14 cellular contexts compared by ENCODE assay signal in genomic region chr9:109418827-109419226, GRCh38.
DNase-seq lines count a peak whose midpoint lies in the region; ATAC-seq and TF ChIP-seq lines count a peak whose summit lies in the region.
"Had no signal": no experiment of that assay in that cellular context is flagged by ENCODE, and none has a peak within 500 bp of the region (broad histone marks: within the 10 kb centered on the region; RNA-seq: fewer than 3 reads in every experiment).

No MANE protein-coding gene starts in this region.

- H3K4me1 ChIP-seq in CD8-positive, alpha-beta memory T cell (ENCODE audit: insufficient read depth, low read length), result no peaks in the 10 kb centered on the region

- no peaks in the 10 kb centered on the region for H3K9me3 Mint-ChIP-seq in activated naive CD8-positive, alpha-beta T cell treated with anti-CD3 and anti-CD28 coated beads, Interleukin-2, amount 50 U/mL, for 24 hours
- no peaks in the 10 kb centered on the region for H3K9me3 Mint-ChIP-seq in type B pancreatic cell
- H3K9me3 Mint-ChIP-seq in CD8-positive, alpha-beta memory T cell, result no peaks in the 10 kb centered on the region
- no peaks in the 10 kb centered on the region for H3K9me3 Mint-ChIP-seq in activated T-cell treated with anti-CD3 and anti-CD28 coated beads, Interleukin-2, amount 50 U/mL, for 24 hours
- H3K9me3 Mint-ChIP-seq: CD4-positive, alpha-beta memory T cell had no signal

- H3K4me3 Mint-ChIP-seq in activated naive CD8-positive, alpha-beta T cell treated with anti-CD3 and anti-CD28 coated beads, Interleukin-2, amount 50 U/mL, for 24 hours, result no peak overlapping the region
- H3K4me3 Mint-ChIP-seq in type B pancreatic cell, result no peak overlapping the region
- no peak overlapping the region for H3K4me3 Mint-ChIP-seq in CD8-positive, alpha-beta memory T cell
- H3K4me3 Mint-ChIP-seq in activated T-cell treated with anti-CD3 and anti-CD28 coated beads, Interleukin-2, amount 50 U/mL, for 24 hours, result no peak overlapping the region
- H3K4me3 Mint-ChIP-seq: CD4-positive, alpha-beta memory T cell had no signal

- H3K4me1 Mint-ChIP-seq in activated naive CD8-positive, alpha-beta T cell treated with anti-CD3 and anti-CD28 coated beads, Interleukin-2, amount 50 U/mL, for 24 hours, result peaks cover 42% of the 10 kb centered on the region
- peaks cover 30% of the 10 kb centered on the region for H3K4me1 Mint-ChIP-seq in type B pancreatic cell (ENCODE audit: unreplicated experiment)
- H3K4me1 Mint-ChIP-seq in CD8-positive, alpha-beta memory T cell, result no peaks in the 10 kb centered on the region
- H3K4me1 Mint-ChIP-seq in activated T-cell treated with anti-CD3 and anti-CD28 coated beads, Interleukin-2, amount 50 U/mL, for 24 hours (ENCODE audit: low read depth), result peaks cover 26% of the 10 kb centered on the region
- H3K4me1 Mint-ChIP-seq: CD4-positive, alpha-beta memory T cell had no signal

- H3K9me3 ChIP-seq in CD8-positive, alpha-beta memory T cell (ENCODE audit: low read length), result no peaks in the 10 kb centered on the region
- H3K9me3 ChIP-seq: thoracic aorta had no signal

- TF ChIP-seq CTCF in GM06990 (IDR thresholded peaks at IDR 0.05; ENCODE audit: insufficient read depth, low read length, poor library complexity, severe bottlenecking), result no peak
- no peak for TF ChIP-seq CTCF in type B pancreatic cell (conservative IDR thresholded peaks at IDR 0.05)

- no peaks in the 10 kb centered on the region for H3K36me3 Mint-ChIP-seq in activated naive CD8-positive, alpha-beta T cell treated with anti-CD3 and anti-CD28 coated beads, Interleukin-2, amount 50 U/mL, for 24 hours (ENCODE audit: low read depth)
- H3K36me3 Mint-ChIP-seq in type B pancreatic cell, result no peaks in the 10 kb centered on the region
- no peaks in the 10 kb centered on the region for H3K36me3 Mint-ChIP-seq in CD8-positive, alpha-beta memory T cell
- H3K36me3 Mint-ChIP-seq in activated T-cell treated with anti-CD3 and anti-CD28 coated beads, Interleukin-2, amount 50 U/mL, for 24 hours (ENCODE audit: low read depth), result no peaks in the 10 kb centered on the region
- H3K36me3 Mint-ChIP-seq: CD4-positive, alpha-beta memory T cell had no signal

- H3K36me3 ChIP-seq in GM06990 (ENCODE audit: control insufficient read depth, insufficient read depth, low read length), result no peaks in the 10 kb centered on the region
- H3K36me3 ChIP-seq in CD8-positive, alpha-beta memory T cell (ENCODE audit: insufficient read depth, low read length), result no peaks in the 10 kb centered on the region

- DNase-seq in GM06990 (ENCODE audit: extremely low read depth, insufficient read length) (peak; percentile 75), NCI-H524 treated with DMSO at 0.1 percent for 48 hours (lab: John Stamatoyannopoulos, UW) (no peak), type B pancreatic cell (ENCODE audit: extremely low spot score, unreplicated experiment) (no peak)
- peak; percentile 27 for DNase-seq in activated naive CD8-positive, alpha-beta T cell treated with anti-CD3 and anti-CD28 coated beads, Interleukin-2, amount 50 U/mL, for 24 hours
- no peak for DNase-seq in CD8-positive, alpha-beta memory T cell
- no peak for DNase-seq in activated T-cell treated with anti-CD3 and anti-CD28 coated beads, Interleukin-2, amount 50 U/mL, for 24 hours
- DNase-seq: CD4-positive, alpha-beta memory T cell; left colon; NCI-H226; stimulated activated CD4-positive, alpha-beta T cell treated with anti-CD3 and anti-CD28 coated beads, Interleukin-4, amount 100 ng/mL, for 1 hour had no signal

- CTCF ChIA-PET in CD8-positive, alpha-beta memory T cell (lab: Charles Lee), result no interaction called here

- H3K27ac ChIP-seq in CD8-positive, alpha-beta memory T cell (ENCODE audit: low read depth, low read length), result no peak overlapping the region
- H3K27ac ChIP-seq: thoracic aorta had no signal

- peaks cover 14% of the 10 kb centered on the region for H3K27me3 Mint-ChIP-seq in activated naive CD8-positive, alpha-beta T cell treated with anti-CD3 and anti-CD28 coated beads, Interleukin-2, amount 50 U/mL, for 24 hours
- H3K27me3 Mint-ChIP-seq in type B pancreatic cell, result no peaks in the 10 kb centered on the region
- peaks cover 4 to 7% of the 10 kb centered on the region in 2 donors for H3K27me3 Mint-ChIP-seq in CD8-positive, alpha-beta memory T cell
- H3K27me3 Mint-ChIP-seq in activated T-cell treated with anti-CD3 and anti-CD28 coated beads, Interleukin-2, amount 50 U/mL, for 24 hours, result peaks cover 39% of the 10 kb centered on the region

- H3K27me3 ChIP-seq in GM06990 (replicated peaks; ENCODE audit: control insufficient read depth, insufficient read depth, low read length), result no peaks in the 10 kb centered on the region
- no peaks in the 10 kb centered on the region for H3K27me3 ChIP-seq in CD8-positive, alpha-beta memory T cell (ENCODE audit: insufficient read depth, low read length, poor library complexity, severe bottlenecking)

- ATAC-seq in GM19372 (IDR thresholded peaks at IDR 0.05; ENCODE audit: low read depth, unreplicated experiment) (peak; percentile 30), HG03442 (IDR thresholded peaks at IDR 0.05; ENCODE audit: unreplicated experiment) (peak; percentile 32)
- peak; percentile 34 for ATAC-seq in activated naive CD8-positive, alpha-beta T cell treated with anti-CD3 and anti-CD28 coated beads, Interleukin-2, amount 50 U/mL, for 24 hours
- ATAC-seq: HepG2, left colon had no signal

- no peak overlapping the region for H3K4me3 ChIP-seq in GM06990 (replicated peaks; ENCODE audit: low read depth, low read length)
- H3K4me3 ChIP-seq in CD8-positive, alpha-beta memory T cell (ENCODE audit: low read length), result no peak overlapping the region
- H3K4me3 ChIP-seq: thoracic aorta had no signal

- H3K27ac Mint-ChIP-seq in activated naive CD8-positive, alpha-beta T cell treated with anti-CD3 and anti-CD28 coated beads, Interleukin-2, amount 50 U/mL, for 24 hours, result peak overlapping the region; percentile 58
- no peak overlapping the region for H3K27ac Mint-ChIP-seq in type B pancreatic cell
- no peak overlapping the region for H3K27ac Mint-ChIP-seq in CD8-positive, alpha-beta memory T cell
- H3K27ac Mint-ChIP-seq in activated T-cell treated with anti-CD3 and anti-CD28 coated beads, Interleukin-2, amount 50 U/mL, for 24 hours, result no peak overlapping the region
- H3K27ac Mint-ChIP-seq: CD4-positive, alpha-beta memory T cell had no signal

- POLR2A ChIA-PET in CD8-positive, alpha-beta memory T cell (lab: Charles Lee), result no interaction called here

Comparison
In these comparisons a context has a peak if more than half of its experiments do, and no peak if none do; other contexts are left out.
1. DNase-seq: peak in GM06990 (single experiment) and activated naive CD8-positive, alpha-beta T cell treated with anti-CD3 and anti-CD28 coated beads, Interleukin-2, amount 50 U/mL, for 24 hours (single experiment); none in NCI-H524 treated with DMSO at 0.1 percent for 48 hours (single experiment), type B pancreatic cell (single experiment), CD8-positive, alpha-beta memory T cell (0 of 5) and activated T-cell treated with anti-CD3 and anti-CD28 coated beads, Interleukin-2, amount 50 U/mL, for 24 hours (single experiment).
2. Peak in every context shown above with its lines, with median percentiles within 50 percentile points of each other: ATAC-seq.